In genomic region chr22:22581524-22581923, GRCh38 we compare ENCODE assay signal across 14 cellular contexts. TPM values are rescaled to one million over a fixed set of nuclear protein-coding genes. Genes with fewer than 3 reads are reported as not detected.
"Had no signal": no experiment of that assay in that cellular context is flagged by ENCODE, and none has a peak within 500 bp of the region (broad histone marks: within the 10 kb centered on the region; RNA-seq: fewer than 3 reads in every experiment).

No MANE protein-coding gene starts in this region.

RNA-seq across cellular contexts. Expression of gene PRAME, which starts 22.5 kb away (rescaled TPM):
- total RNA-seq: activated naive CD4-positive, alpha-beta T cell treated with anti-CD3 and anti-CD28 coated beads for 36 hours; activated naive CD8-positive, alpha-beta T cell treated with anti-CD3 and anti-CD28 coated beads for 36 hours; activated naive CD8-positive, alpha-beta T cell treated with anti-CD3 and anti-CD28 coated beads, Interleukin-2, amount 10 ng/mL, durations not matched to agents 7 days and 5 days; activated T-helper 1 cell treated with anti-CD3 and anti-CD28 coated beads, Interleukin-12 subunit alpha, Interleukin-12 subunit beta, Interleukin-2, Interleukin-4 antibody, amounts not matched to agents 30 ng/mL and 10 ng/mL and 1 ng/mL, durations not matched to agents 14 hours and 24 hours and 36 hours; activated T-helper 17 cell treated with anti-CD3 and anti-CD28 coated beads, Interleukin-2, amount 50 U/mL, for 72 hours; activated T-helper 2 cell treated with anti-CD3 and anti-CD28 coated beads, Interferon-gamma antibody, Interleukin-2, Interleukin-4, amounts not matched to agents 10 μg/mL and 5 μg/mL and 100 μg/mL, durations not matched to agents 14 hours and 24 hours and 36 hours; aorta; ascending aorta; astrocyte; body of pancreas; bronchial epithelial cell; cardiac muscle cell; cerebellum; chondrocyte had no signal
- polyA plus RNA-seq: aorta, cardiac muscle cell had no signal
